In the genomic region with DNA sequence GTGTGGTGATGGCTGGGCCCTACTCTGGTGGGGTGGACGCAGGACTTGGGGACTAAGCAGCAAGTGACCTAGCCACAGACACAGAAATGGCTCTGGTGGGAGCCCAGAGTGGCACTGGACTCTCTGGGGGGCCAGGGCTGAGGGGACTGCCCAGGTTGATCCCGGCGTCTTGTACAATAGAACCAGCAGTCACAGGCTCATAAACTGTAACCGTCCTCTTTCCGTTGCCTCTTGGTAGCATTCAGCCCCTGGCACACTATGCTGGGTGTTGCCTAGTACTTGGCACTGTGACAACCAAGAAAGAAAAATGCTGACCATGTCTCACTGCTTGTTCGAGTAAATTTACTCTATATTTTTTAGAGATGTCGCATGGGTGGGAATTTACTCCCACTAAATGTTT, we compare ENCODE assay signal across 18 cellular contexts.
A peak's percentile ranks its signal among the peaks of the same experiment; 100 is the strongest.
DNase-seq lines count a peak whose midpoint lies in the region; ATAC-seq and TF ChIP-seq lines count a peak whose summit lies in the region.
"Had no signal": no experiment of that assay in that cellular context is flagged by ENCODE, and none has a peak within 500 bp of the region (broad histone marks: within the 10 kb centered on the region; RNA-seq: fewer than 3 reads in every experiment).

No MANE protein-coding gene starts in this region.

- TF ChIP-seq RAD21 in SK-N-SH (IDR thresholded peaks at IDR 0.05; ENCODE audit: low read length): no peak

- TF ChIP-seq EP300 in SK-N-SH (IDR thresholded peaks at IDR 0.05; ENCODE audit: borderline replicate concordance in 1 of 2, low read depth in 1 of 2, low read length in 1 of 2): no peak

- H3K36me3 Mint-ChIP-seq in nephron progenitor cell (ENCODE audit: low read depth): no peaks in the 10 kb centered on the region
- H3K36me3 Mint-ChIP-seq: activated naive CD8-positive, alpha-beta T cell treated with anti-CD3 and anti-CD28 coated beads, Interleukin-2, amount 10 ng/mL, durations not matched to agents 7 days and 5 days had no signal

- no peak for TF ChIP-seq POLR2A in spleen (IDR thresholded peaks at IDR 0.05)

- peaks cover 0 to 11% (median 0%) of the 10 kb centered on the region in 11 experiments; a peak in 4 of 22 replicates for H3K27me3 ChIP-seq in BLaER1 treated with 17β-estradiol and CSF1 and Interleukin-3, amounts not matched to agents 10 nM and 100 nM
- H3K27me3 ChIP-seq in OCI-LY1 (ENCODE audit: insufficient read depth, low read length) (no peaks in the 10 kb centered on the region), lower lobe of right lung (ENCODE audit: low read depth) (no peaks in the 10 kb centered on the region), spleen (replicated peaks in 1 of 7) (peaks cover 0 to 22% (median 0%) of the 10 kb centered on the region in 7 donors), SK-N-SH (ENCODE audit: insufficient read depth) (no peaks in the 10 kb centered on the region)
- H3K27me3 ChIP-seq: BE2C had no signal

- DNase-seq in lower lobe of right lung: no peak
- DNase-seq in spleen: no peak
- DNase-seq in nephron progenitor cell: no peak
- no peak for DNase-seq in SK-N-SH
- DNase-seq: activated naive CD8-positive, alpha-beta T cell treated with anti-CD3 and anti-CD28 coated beads, Interleukin-2, amount 10 ng/mL, durations not matched to agents 7 days and 5 days; BE2C; endodermal cell; GOT3; NCI-H1436; NCI-H510A treated with DMSO at 0.1 percent for 48 hours had no signal

- peak overlapping the region in 8 of 11 experiments; percentile 26 to 56 (median 38); a peak in 13 of 22 replicates for H3K4me2 ChIP-seq in BLaER1 treated with 17β-estradiol and CSF1 and Interleukin-3, amounts not matched to agents 10 nM and 100 nM
- H3K4me2 ChIP-seq in OCI-LY1 (ENCODE audit: low read length) (no peak overlapping the region), SK-N-SH (no peak overlapping the region)
- H3K4me2 ChIP-seq: A549 had no signal

- CTCF ChIA-PET in SK-N-SH (lab: Yijun Ruan, JAX): interaction anchor here (1.3 to 3.4 kb wide), 3 partner anchors 11 to 92 kb away, joined by 4 to 15 read pairs (median 5); no protein-coding TSS in a partner anchor

- no peak overlapping the region for H3K27ac Mint-ChIP-seq in nephron progenitor cell
- H3K27ac Mint-ChIP-seq: activated T-helper 2 cell treated with anti-CD3 and anti-CD28 coated beads, Interferon-gamma antibody, Interleukin-2, Interleukin-4, amounts not matched to agents 10 μg/mL and 5 μg/mL and 100 μg/mL, durations not matched to agents 14 hours and 24 hours and 36 hours had no signal

- peaks cover 19% of the 10 kb centered on the region for H3K27me3 Mint-ChIP-seq in nephron progenitor cell (ENCODE audit: low read depth, poor library complexity)

- H3K36me3 ChIP-seq in BLaER1 treated with 17β-estradiol and CSF1 and Interleukin-3, amounts not matched to agents 10 nM and 100 nM: no peaks in the 10 kb centered on the region
- no peaks in the 10 kb centered on the region for H3K36me3 ChIP-seq in OCI-LY1 (ENCODE audit: insufficient read depth, low read length)
- H3K36me3 ChIP-seq in lower lobe of right lung: no peaks in the 10 kb centered on the region
- H3K36me3 ChIP-seq in spleen: no peaks in the 10 kb centered on the region
- no peaks in the 10 kb centered on the region for H3K36me3 ChIP-seq in SK-N-SH (replicated peaks in 1 of 2; ENCODE audit: control insufficient read depth in 1 of 2, insufficient read depth in 2 of 2, low read length in 1 of 2)
- H3K36me3 ChIP-seq: BE2C had no signal

- H3F3A ChIP-seq in OCI-LY1 (ENCODE audit: insufficient read depth, low read length): no peaks in the 10 kb centered on the region
- no peaks in the 10 kb centered on the region for H3F3A ChIP-seq in SK-N-SH (replicated peaks; ENCODE audit: insufficient read depth)

- no peak for TF ChIP-seq CTCF in OCI-LY1 (IDR thresholded peaks at IDR 0.05; ENCODE audit: low read length)
- TF ChIP-seq CTCF in lower lobe of right lung (IDR thresholded peaks at IDR 0.05): no peak
- no peak for TF ChIP-seq CTCF in spleen (IDR thresholded peaks at IDR 0.05 in 8 of 11, conservative IDR thresholded peaks at IDR 0.05 in 3 of 11)
- TF ChIP-seq CTCF in nephron progenitor cell (IDR thresholded peaks at IDR 0.05): no peak
- TF ChIP-seq CTCF in SK-N-SH (IDR thresholded peaks at IDR 0.05): no peak

- no peak overlapping the region for H2AFZ ChIP-seq in OCI-LY1 (ENCODE audit: low read length)
- H2AFZ ChIP-seq in SK-N-SH (ENCODE audit: low read depth): no peak overlapping the region
- H2AFZ ChIP-seq: parathyroid adenoma had no signal

- H3K9me2 ChIP-seq in OCI-LY1 (ENCODE audit: low read depth, low read length) (no peaks in the 10 kb centered on the region), SK-N-SH (no peaks in the 10 kb centered on the region)

- no peak overlapping the region for H3K4me3 ChIP-seq in BLaER1 treated with 17β-estradiol and CSF1 and Interleukin-3, amounts not matched to agents 10 nM and 100 nM
- H3K4me3 ChIP-seq in OCI-LY1 (ENCODE audit: low read depth, low read length, poor library complexity, severe bottlenecking) (no peak overlapping the region), lower lobe of right lung (no peak overlapping the region), spleen (no peak overlapping the region), SK-N-SH (ENCODE audit: low read depth in 2 of 2, low read length in 1 of 2) (no peak overlapping the region)
- H3K4me3 ChIP-seq: A549 had no signal

- H3K27ac ChIP-seq in BLaER1 treated with 17β-estradiol and CSF1 and Interleukin-3, amounts not matched to agents 10 nM and 100 nM: no peak overlapping the region
- peak overlapping the region; percentile 70 for H3K27ac ChIP-seq in OCI-LY1 (ENCODE audit: low read depth, low read length, poor library complexity, severe bottlenecking)
- peak overlapping the region; percentile 48 for H3K27ac ChIP-seq in lower lobe of right lung
- peak overlapping the region in 5 of 8 donors; percentile 9 to 85 (median 75) for H3K27ac ChIP-seq in spleen
- H3K27ac ChIP-seq in SK-N-SH (ENCODE audit: low read depth in 2 of 2, low read length in 1 of 2): no peak overlapping the region; a peak in 1 of 4 replicates
- H3K27ac ChIP-seq: A549, parathyroid adenoma had no signal

- no peak overlapping the region for H3K9ac ChIP-seq in BLaER1 treated with 17β-estradiol and CSF1 and Interleukin-3, amounts not matched to agents 10 nM and 100 nM
- H3K9ac ChIP-seq in OCI-LY1 (ENCODE audit: low read length) (no peak overlapping the region; the same call in 1 of the 2 replicates), SK-N-SH (no peak overlapping the region)
- H3K9ac ChIP-seq: parathyroid adenoma had no signal

- 73 to 87% (median 79%) methylated on average over 6 to 7 of the region's 7 CpGs for WGBS in spleen, 5 donors
- WGBS in SK-N-SH (ENCODE audit: low lambda C conversion rate): 95% methylated on average over 5 of the region's 7 CpGs

- H3K9me3 ChIP-seq in BLaER1 treated with 17β-estradiol and CSF1 and Interleukin-3, amounts not matched to agents 10 nM and 100 nM (replicated peaks in 1 of 11): no peaks in the 10 kb centered on the region
- H3K9me3 ChIP-seq in OCI-LY1 (ENCODE audit: low read length) (no peaks in the 10 kb centered on the region), lower lobe of right lung (no peaks in the 10 kb centered on the region), spleen (no peaks in the 10 kb centered on the region), SK-N-SH (no peaks in the 10 kb centered on the region)
- H3K9me3 ChIP-seq: A549, BE2C had no signal

- intact Hi-C loops in lower lobe of right lung (cut with DNase I) (no loop called here), spleen (cut with DNase I; ENCODE audit: low total_unique reads) (no loop called here)

- no peak for ATAC-seq in lower lobe of right lung
- no peak for ATAC-seq in GM19351 (IDR thresholded peaks at IDR 0.05; ENCODE audit: unreplicated experiment)
- no peak for ATAC-seq in HG03097 (IDR thresholded peaks at IDR 0.05; ENCODE audit: low FRiP score, unreplicated experiment)
- ATAC-seq: A549, SK-N-SH treated with all-trans-retinoic acid at 6 μM for 48 hours had no signal

- POLR2A ChIA-PET in SK-N-SH (lab: Yijun Ruan, JAX): no interaction called here

- H3K4me3 Mint-ChIP-seq in nephron progenitor cell: no peak overlapping the region
- H3K4me3 Mint-ChIP-seq: activated naive CD8-positive, alpha-beta T cell treated with anti-CD3 and anti-CD28 coated beads, Interleukin-2, amount 10 ng/mL, durations not matched to agents 7 days and 5 days; endodermal cell had no signal

- H3K4me1 ChIP-seq in BLaER1 treated with 17β-estradiol and CSF1 and Interleukin-3, amounts not matched to agents 10 nM and 100 nM: peaks cover 9 to 92% (median 77%) of the 10 kb centered on the region in 10 experiments; a peak in 19 of 20 replicates
- H3K4me1 ChIP-seq in OCI-LY1 (ENCODE audit: insufficient read depth, low read length, severe bottlenecking) (peaks cover 68% of the 10 kb centered on the region), lower lobe of right lung (peaks cover 90% of the 10 kb centered on the region), spleen (peaks cover 13 to 77% (median 55%) of the 10 kb centered on the region in 6 donors), SK-N-SH (ENCODE audit: control insufficient read depth in 1 of 2, insufficient read depth in 2 of 2, low read depth in 1 of 2, low read length in 1 of 2) (peaks cover 5 to 75% of the 10 kb centered on the region in 2 experiments; a peak in 2 of 4 replicates)

- peaks cover 65% of the 10 kb centered on the region for H3K4me1 Mint-ChIP-seq in nephron progenitor cell

- no peaks in the 10 kb centered on the region for H3K79me2 ChIP-seq in OCI-LY1 (ENCODE audit: insufficient read depth, low read length)
- H3K79me2 ChIP-seq in SK-N-SH (ENCODE audit: insufficient read depth): peaks cover 73% of the 10 kb centered on the region

- H4K20me1 ChIP-seq in BLaER1 treated with 17β-estradiol and CSF1 and Interleukin-3, amounts not matched to agents 10 nM and 100 nM: peaks cover 8 to 93% (median 64%) of the 10 kb centered on the region in 11 experiments; a peak in 19 of 22 replicates
- no peaks in the 10 kb centered on the region for H4K20me1 ChIP-seq in OCI-LY1 (ENCODE audit: insufficient read depth, low read length)
- H4K20me1 ChIP-seq in SK-N-SH (ENCODE audit: insufficient read depth): peaks cover 90% of the 10 kb centered on the region

- no peaks in the 10 kb centered on the region for H3K9me3 Mint-ChIP-seq in nephron progenitor cell
- H3K9me3 Mint-ChIP-seq: activated naive CD8-positive, alpha-beta T cell treated with anti-CD3 and anti-CD28 coated beads, Interleukin-2, amount 10 ng/mL, durations not matched to agents 7 days and 5 days; activated T-helper 2 cell treated with anti-CD3 and anti-CD28 coated beads, Interferon-gamma antibody, Interleukin-2, Interleukin-4, amounts not matched to agents 10 μg/mL and 5 μg/mL and 100 μg/mL, durations not matched to agents 14 hours and 24 hours and 36 hours; endodermal cell had no signal

TF ChIP-seq in SK-N-SH, 30 proteins besides CTCF, POLR2A, EP300 and RAD21 (continues in another document):
- no peak for TF ChIP-seq MEF2A (IDR thresholded peaks at IDR 0.05; ENCODE audit: borderline replicate concordance, low read depth)
- TF ChIP-seq RCOR1 (IDR thresholded peaks at IDR 0.05; ENCODE audit: low read length): no peak
- no peak for TF ChIP-seq RFX5 (IDR thresholded peaks at IDR 0.05; ENCODE audit: low read length)
- TF ChIP-seq, protein P1, sequence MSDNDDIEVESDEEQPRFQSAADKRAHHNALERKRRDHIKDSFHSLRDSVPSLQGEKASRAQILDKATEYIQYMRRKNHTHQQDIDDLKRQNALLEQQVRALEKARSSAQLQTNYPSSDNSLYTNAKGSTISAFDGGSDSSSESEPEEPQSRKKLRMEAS (IDR thresholded peaks at IDR 0.05; ENCODE audit: low read depth): no peak
- TF ChIP-seq ELF1 (IDR thresholded peaks at IDR 0.05): no peak

Comparison
In these comparisons a context has a peak if more than half of its experiments do, and no peak if none do; other contexts are left out.
1. H3K27ac ChIP-seq: peak in OCI-LY1 (single experiment), lower lobe of right lung (single experiment) and spleen (5 of 8); none in BLaER1 treated with 17β-estradiol and CSF1 and Interleukin-3, amounts not matched to agents 10 nM and 100 nM (0 of 11) and SK-N-SH (0 of 2).
2. H3K4me2 ChIP-seq: peak in BLaER1 treated with 17β-estradiol and CSF1 and Interleukin-3, amounts not matched to agents 10 nM and 100 nM (8 of 11); none in OCI-LY1 (single experiment) and SK-N-SH (single experiment).